Comparison of ENCODE assay signal across 9 cellular contexts in genomic region chr14:68686212-68686478, GRCh38.
DNase-seq lines count a peak whose midpoint lies in the region; ATAC-seq and TF ChIP-seq lines count a peak whose summit lies in the region.
"Had no signal": no experiment of that assay in that cellular context is flagged by ENCODE, and none has a peak within 500 bp of the region (broad histone marks: within the 10 kb centered on the region; RNA-seq: fewer than 3 reads in every experiment).

No MANE protein-coding gene starts in this region.

- H3K27me3 Mint-ChIP-seq in central memory CD8-positive, alpha-beta T cell: no peaks in the 10 kb centered on the region

- H3K36me3 ChIP-seq in BLaER1: no peaks in the 10 kb centered on the region; the same call in 1 of the 2 replicates
- H3K36me3 ChIP-seq in Karpas-422 (ENCODE audit: insufficient read depth, low read length): no peaks in the 10 kb centered on the region
- H3K36me3 ChIP-seq in neutrophil: no peaks in the 10 kb centered on the region
- H3K36me3 ChIP-seq in WERI-Rb-1: no peaks in the 10 kb centered on the region
- H3K36me3 ChIP-seq: prostate gland had no signal

- DNase-seq in Karpas-422 (no peak), putamen (ENCODE audit: low spot score) (no peak), left cardiac atrium (no peak), WERI-Rb-1 (no peak)
- no peak for DNase-seq in central memory CD8-positive, alpha-beta T cell (ENCODE audit: low spot score in 2 of 2)

- no peak for TF ChIP-seq CTCF in neutrophil (IDR thresholded peaks at IDR 0.05)
- no peak for TF ChIP-seq CTCF in WERI-Rb-1 (IDR thresholded peaks at IDR 0.05; ENCODE audit: low read depth, low read length)

- H3K27me3 ChIP-seq in BLaER1 (no peaks in the 10 kb centered on the region), Karpas-422 (ENCODE audit: low read length) (no peaks in the 10 kb centered on the region), neutrophil (no peaks in the 10 kb centered on the region), WERI-Rb-1 (ENCODE audit: insufficient read depth, low read depth, severe bottlenecking) (no peaks in the 10 kb centered on the region)

- H3K27ac ChIP-seq in BLaER1 (peak overlapping the region; percentile 91), Karpas-422 (ENCODE audit: low read length) (peak overlapping the region; percentile 91), neutrophil (peak overlapping the region; percentile 100), WERI-Rb-1 (no peak overlapping the region)
- H3K27ac ChIP-seq: prostate gland had no signal

- H4K20me1 ChIP-seq in BLaER1: no peaks in the 10 kb centered on the region
- H4K20me1 ChIP-seq in Karpas-422 (ENCODE audit: insufficient read depth, low read depth, low read length): no peaks in the 10 kb centered on the region

- H3K36me3 Mint-ChIP-seq in central memory CD8-positive, alpha-beta T cell (ENCODE audit: insufficient read depth): peaks cover 10% of the 10 kb centered on the region

- H2AFZ ChIP-seq in Karpas-422 (ENCODE audit: low read length): no peak overlapping the region

- H3K4me1 ChIP-seq in BLaER1 (peaks cover 94% of the 10 kb centered on the region), Karpas-422 (ENCODE audit: low read length) (peaks cover 86% of the 10 kb centered on the region), neutrophil (ENCODE audit: control insufficient read depth in 1 of 2, insufficient read depth in 1 of 2, low read depth in 1 of 2, low read length in 1 of 2) (peaks cover 61 to 64% of the 10 kb centered on the region in 2 experiments)
- H3K4me1 ChIP-seq: prostate gland had no signal

- ATAC-seq in central memory CD8-positive, alpha-beta T cell (replicated peaks; ENCODE audit: extremely low read depth, poor library complexity, severe bottlenecking): no peak
- ATAC-seq in HG02938 (IDR thresholded peaks at IDR 0.05; ENCODE audit: unreplicated experiment) (no peak), left cardiac atrium (no peak)

- peaks cover 56% of the 10 kb centered on the region for H3K4me1 Mint-ChIP-seq in central memory CD8-positive, alpha-beta T cell

- H3K27ac Mint-ChIP-seq in central memory CD8-positive, alpha-beta T cell (ENCODE audit: low read depth): peak overlapping the region; percentile 90

- H3K9me3 ChIP-seq in BLaER1 (peaks cover 8% of the 10 kb centered on the region), Karpas-422 (ENCODE audit: low read length) (no peaks in the 10 kb centered on the region), neutrophil (no peaks in the 10 kb centered on the region), WERI-Rb-1 (ENCODE audit: severe bottlenecking) (no peaks in the 10 kb centered on the region)
- H3K9me3 ChIP-seq: prostate gland had no signal

- no peaks in the 10 kb centered on the region for H3K9me3 Mint-ChIP-seq in central memory CD8-positive, alpha-beta T cell

- H3K4me2 ChIP-seq in BLaER1 (peak overlapping the region; percentile 86), Karpas-422 (ENCODE audit: low read depth, low read length, poor library complexity, severe bottlenecking) (peak overlapping the region; percentile 69)

- H3K9ac ChIP-seq in BLaER1 (peak overlapping the region; percentile 25; the same call in 1 of the 2 replicates), Karpas-422 (ENCODE audit: low read length) (peak overlapping the region; percentile 59)

- no peak overlapping the region for H3K4me3 Mint-ChIP-seq in central memory CD8-positive, alpha-beta T cell

- no peaks in the 10 kb centered on the region for H3K79me2 ChIP-seq in Karpas-422 (ENCODE audit: low read length)

- no peaks in the 10 kb centered on the region for H3K9me2 ChIP-seq in Karpas-422 (replicated peaks; ENCODE audit: insufficient read depth, low read length)

- intact Hi-C loops in left cardiac atrium (cut with DNase I): no loop called here

- H3K4me3 ChIP-seq in BLaER1: no peak overlapping the region
- peak overlapping the region; percentile 8; the same call in 1 of the 2 replicates for H3K4me3 ChIP-seq in Karpas-422 (ENCODE audit: low read length)
- no peak overlapping the region for H3K4me3 ChIP-seq in neutrophil (ENCODE audit: low read depth in 1 of 2, low read length in 1 of 2)
- H3K4me3 ChIP-seq in WERI-Rb-1 (ENCODE audit: low read depth, low read length): no peak overlapping the region
- H3K4me3 ChIP-seq: prostate gland had no signal
